ENCODE assay signal across 15 cellular contexts in genomic region chr3:124576565-124577493, GRCh38.
A peak's percentile ranks its signal among the peaks of the same experiment; 100 is the strongest.
DNase-seq lines count a peak whose midpoint lies in the region; ATAC-seq and TF ChIP-seq lines count a peak whose summit lies in the region.
"Had no signal": no experiment of that assay in that cellular context is flagged by ENCODE, and none has a peak within 500 bp of the region (broad histone marks: within the 10 kb centered on the region; RNA-seq: fewer than 3 reads in every experiment).

No MANE protein-coding gene starts in this region.

- peak; percentile 50 for DNase-seq in GM10266 (ENCODE audit: extremely low spot score)
- peak; percentile 38 for DNase-seq in GM19240 (ENCODE audit: insufficient read length, low spot score)
- DNase-seq in OCI-M1 (lab: John Stamatoyannopoulos, UW): peak; percentile 20
- DNase-seq in left lobe of liver (ENCODE audit: low spot score): no peak
- DNase-seq in CD1c-positive myeloid dendritic cell (ENCODE audit: extremely low spot score): no peak
- DNase-seq in NK-92 treated with Interleukin-12 subunit alpha and Interleukin-12 subunit beta, amount 100 ng/mL, for 24 hours (lab: John Stamatoyannopoulos, UW): no peak
- DNase-seq: activated CD4-positive, CD25-positive, alpha-beta regulatory T cell; activated CD8-positive, alpha-beta memory T cell treated with anti-CD3 and anti-CD28 coated beads, Interleukin-2, amount 10 ng/mL, durations not matched to agents 7 days and 5 days; activated gamma-delta T cell treated with Interleukin-2 at 50 U/mL for 16 hours; head of caudate nucleus; NCI-H748 treated with DMSO at 0.1 percent for 48 hours; stimulated activated CD4-positive, alpha-beta T cell treated with anti-CD3 and anti-CD28 coated beads, Interleukin-12 subunit alpha, Interleukin-12 subunit beta, amount 100 ng/mL, for 4 hours had no signal

- no peak for TF ChIP-seq CTCF in GM10266 (IDR thresholded peaks at IDR 0.05; ENCODE audit: control insufficient read depth, insufficient read depth, low read depth, missing control alignments)

- ATAC-seq in left lobe of liver (peak; percentile 89), HG02678 (IDR thresholded peaks at IDR 0.05; ENCODE audit: unreplicated experiment) (no peak), HG02840 (IDR thresholded peaks at IDR 0.05; ENCODE audit: low FRiP score, unreplicated experiment) (no peak)
- ATAC-seq: activated CD8-positive, alpha-beta memory T cell treated with anti-CD3 and anti-CD28 coated beads, Interleukin-2, amount 10 ng/mL, durations not matched to agents 7 days and 5 days; esophagus mucosa had no signal

Comparison
In these comparisons a context has a peak if more than half of its experiments do, and no peak if none do; other contexts are left out.
1. DNase-seq: peak in GM10266 (single experiment), GM19240 (single experiment) and OCI-M1 (single experiment); none in left lobe of liver (single experiment), CD1c-positive myeloid dendritic cell (single experiment) and NK-92 treated with Interleukin-12 subunit alpha and Interleukin-12 subunit beta, amount 100 ng/mL, for 24 hours (single experiment).